26 cellular contexts compared by ENCODE assay signal in the genomic region with DNA sequence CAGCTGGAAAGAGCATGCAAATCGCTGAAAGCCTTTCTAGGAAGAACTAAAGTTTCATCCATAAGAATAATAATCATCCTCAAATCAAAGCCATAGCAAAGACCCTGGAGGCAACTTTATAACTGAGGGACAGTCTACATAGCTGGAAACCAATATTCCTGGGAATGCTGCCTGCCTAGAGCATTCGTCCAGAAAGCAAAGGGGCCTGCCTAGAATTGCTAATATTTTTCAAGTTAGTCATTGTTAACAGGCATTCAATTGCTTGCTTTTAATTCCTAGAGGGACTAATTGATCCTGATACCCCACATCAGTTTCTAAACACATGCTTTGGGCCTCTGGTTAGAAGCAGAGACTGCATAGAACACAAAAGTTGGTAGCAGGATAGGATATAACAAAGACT. TPM values are rescaled to one million over a fixed set of nuclear protein-coding genes. Genes with fewer than 3 reads are reported as not detected.
"Had no signal": no experiment of that assay in that cellular context is flagged by ENCODE, and none has a peak within 500 bp of the region (broad histone marks: within the 10 kb centered on the region; RNA-seq: fewer than 3 reads in every experiment).

No MANE protein-coding gene starts in this region.

- H3K4me3 Mint-ChIP-seq: effector memory CD8-positive, alpha-beta T cell; naive thymus-derived CD4-positive, alpha-beta T cell; nephron; neural progenitor cell; stimulated activated naive CD8-positive, alpha-beta T cell treated with anti-CD3 and anti-CD28 coated beads, Interleukin-15, amount 100 ng/mL, for 72 hours had no signal

- H3K79me2 ChIP-seq: hepatocyte had no signal

- H3K27ac ChIP-seq: esophagus squamous epithelium, heart left ventricle, hepatocyte, neural progenitor cell, right lobe of liver, suprapubic skin, vagina had no signal

- H3K36me3 ChIP-seq: esophagus squamous epithelium, heart left ventricle, neural progenitor cell, right lobe of liver, suprapubic skin, vagina had no signal

- H3K4me1 ChIP-seq: vagina had no signal

- ATAC-seq: effector memory CD8-positive, alpha-beta T cell; heart left ventricle; left lobe of liver; naive thymus-derived CD4-positive, alpha-beta T cell; right lobe of liver; stimulated activated naive CD8-positive, alpha-beta T cell treated with anti-CD3 and anti-CD28 coated beads, Interleukin-15, amount 100 ng/mL, for 72 hours had no signal

- DNase-seq: cortex of kidney; effector memory CD8-positive, alpha-beta T cell; erythroblast; esophagus squamous epithelium; heart left ventricle; kidney; mesendoderm; midbrain; naive thymus-derived CD4-positive, alpha-beta T cell; posterior cingulate gyrus; right lobe of liver; small intestine; stimulated activated CD4-positive, alpha-beta T cell treated with anti-CD3 and anti-CD28 coated beads, Interleukin-15, amount 100 ng/mL, for 24 hours; stimulated activated CD4-positive, alpha-beta T cell treated with anti-CD3 and anti-CD28 coated beads, Interleukin-2, amount 100 ng/mL, for 48 hours; stimulated activated CD8-positive, alpha-beta memory T cell treated with anti-CD3 and anti-CD28 coated beads, Interleukin-4, amount 100 ng/mL, for 48 hours; stimulated activated naive CD4-positive, alpha-beta T cell; stimulated activated naive CD8-positive, alpha-beta T cell treated with anti-CD3 and anti-CD28 coated beads, Interleukin-15, amount 100 ng/mL, for 72 hours; trophoblast cell had no signal

- H3K9me3 ChIP-seq: esophagus squamous epithelium, heart left ventricle, right lobe of liver, suprapubic skin, vagina had no signal

- H3K27ac Mint-ChIP-seq: effector memory CD8-positive, alpha-beta T cell; naive thymus-derived CD4-positive, alpha-beta T cell; nephron; neural progenitor cell; stimulated activated naive CD8-positive, alpha-beta T cell treated with anti-CD3 and anti-CD28 coated beads, Interleukin-15, amount 100 ng/mL, for 72 hours had no signal

- H3K9me3 Mint-ChIP-seq: nephron; neural progenitor cell; stimulated activated naive CD8-positive, alpha-beta T cell treated with anti-CD3 and anti-CD28 coated beads, Interleukin-15, amount 100 ng/mL, for 72 hours had no signal

- H3K4me2 ChIP-seq: hepatocyte, neural progenitor cell had no signal

- H3K9ac ChIP-seq: neural progenitor cell had no signal

- H3K27me3 ChIP-seq: esophagus squamous epithelium, heart left ventricle, right lobe of liver, suprapubic skin, vagina had no signal

- H3K4me3 ChIP-seq: esophagus squamous epithelium, heart left ventricle, hepatocyte, lung, neural progenitor cell, right lobe of liver, suprapubic skin, vagina had no signal

- H3K27me3 Mint-ChIP-seq: effector memory CD8-positive, alpha-beta T cell had no signal

- H2AFZ ChIP-seq: hepatocyte, neural progenitor cell had no signal

- H3K36me3 Mint-ChIP-seq: naive thymus-derived CD4-positive, alpha-beta T cell; neural progenitor cell had no signal

RNA-seq across cellular contexts. Expression of a gene that starts 4.2 kb away (rescaled TPM):
- total RNA-seq: naive thymus-derived CD4-positive, alpha-beta T cell; pulmonary artery endothelial cell had no signal
- polyA plus RNA-seq: naive thymus-derived CD4-positive, alpha-beta T cell had no signal
